ENCODE assay signal across 8 cellular contexts in genomic region chr11:102347526-102348331, GRCh38. TPM values are rescaled to one million over a fixed set of nuclear protein-coding genes. Genes with fewer than 3 reads are reported as not detected.
DNase-seq lines count a peak whose midpoint lies in the region; ATAC-seq and TF ChIP-seq lines count a peak whose summit lies in the region.

No MANE protein-coding gene starts in this region.

- peaks cover 43% of the 10 kb centered on the region for H3K4me1 Mint-ChIP-seq in activated T-helper 1 cell treated with anti-CD3 and anti-CD28 coated beads, Interleukin-12 subunit alpha, Interleukin-12 subunit beta, Interleukin-2, Interleukin-4 antibody, amounts not matched to agents 30 ng/mL and 10 ng/mL and 1 ng/mL, durations not matched to agents 14 hours and 24 hours and 36 hours (ENCODE audit: low read depth)

- intact Hi-C loops in activated T-helper 1 cell treated with anti-CD3 and anti-CD28 coated beads, Interleukin-12 subunit alpha, Interleukin-12 subunit beta, Interleukin-2, Interleukin-4 antibody, amounts not matched to agents 30 ng/mL and 10 ng/mL and 1 ng/mL, durations not matched to agents 14 hours and 24 hours and 36 hours (cut with micrococcal nuclease), result loop anchor here (1.0 to 10.0 kb wide), 12 partner anchors 11 to 761 kb away; partner anchors contain the start of genes BIRC3, DYNC2H1 and TMEM123
- intact Hi-C loops in Right ventricle myocardium superior (cut with DNase I), result loop anchor here (10.0 kb wide), 1 partner anchor 63 kb away; no protein-coding TSS in a partner anchor

- H3K9me2 ChIP-seq in Karpas-422 (replicated peaks; ENCODE audit: insufficient read depth, low read length), result no peaks in the 10 kb centered on the region

- peak overlapping the region; percentile 92 for H3K4me2 ChIP-seq in Karpas-422 (ENCODE audit: low read depth, low read length, poor library complexity, severe bottlenecking)
- H3K4me2 ChIP-seq in parathyroid adenoma (ENCODE audit: low read length), result peak overlapping the region; percentile 73

- peaks cover 24% of the 10 kb centered on the region for H3K36me3 Mint-ChIP-seq in activated T-helper 1 cell treated with anti-CD3 and anti-CD28 coated beads, Interleukin-12 subunit alpha, Interleukin-12 subunit beta, Interleukin-2, Interleukin-4 antibody, amounts not matched to agents 30 ng/mL and 10 ng/mL and 1 ng/mL, durations not matched to agents 14 hours and 24 hours and 36 hours (ENCODE audit: low read depth)

- TF ChIP-seq CTCF in parathyroid adenoma (IDR thresholded peaks at IDR 0.05), result no peak

- H3K36me3 ChIP-seq in Karpas-422 (ENCODE audit: insufficient read depth, low read length), result peaks cover 18% of the 10 kb centered on the region
- H3K36me3 ChIP-seq in parathyroid adenoma (ENCODE audit: control insufficient read depth, insufficient read depth, low read length), result no peaks in the 10 kb centered on the region

- H3K9ac ChIP-seq in Karpas-422 (ENCODE audit: low read length), result peak overlapping the region; percentile 83
- H3K9ac ChIP-seq in parathyroid adenoma, result peak overlapping the region; percentile 91

- H3K27ac ChIP-seq in Karpas-422 (ENCODE audit: low read length) (peak overlapping the region; percentile 75), parathyroid adenoma (peak overlapping the region; percentile 87)

- peaks cover 49% of the 10 kb centered on the region for H3K79me2 ChIP-seq in Karpas-422 (ENCODE audit: low read length)
- H3K79me2 ChIP-seq in parathyroid adenoma, result no peaks in the 10 kb centered on the region

- no peaks in the 10 kb centered on the region for H3K9me3 Mint-ChIP-seq in activated T-helper 1 cell treated with anti-CD3 and anti-CD28 coated beads, Interleukin-12 subunit alpha, Interleukin-12 subunit beta, Interleukin-2, Interleukin-4 antibody, amounts not matched to agents 30 ng/mL and 10 ng/mL and 1 ng/mL, durations not matched to agents 14 hours and 24 hours and 36 hours

- H3K4me1 ChIP-seq in Karpas-422 (ENCODE audit: low read length), result peaks cover 27% of the 10 kb centered on the region
- H3K4me1 ChIP-seq in parathyroid adenoma, result no peaks in the 10 kb centered on the region

- H3K9me3 ChIP-seq in Karpas-422 (ENCODE audit: low read length), result no peaks in the 10 kb centered on the region
- H3K9me3 ChIP-seq in parathyroid adenoma (ENCODE audit: control insufficient read depth, low read length), result no peaks in the 10 kb centered on the region

- H3K27me3 ChIP-seq in Karpas-422 (ENCODE audit: low read length), result no peaks in the 10 kb centered on the region
- H3K27me3 ChIP-seq in parathyroid adenoma (ENCODE audit: control insufficient read depth, insufficient read depth, low read length), result no peaks in the 10 kb centered on the region

- peaks cover 6% of the 10 kb centered on the region; the same call in 1 of the 2 replicates for H4K20me1 ChIP-seq in Karpas-422 (ENCODE audit: insufficient read depth, low read depth, low read length)

- H3K4me3 ChIP-seq in Karpas-422 (ENCODE audit: low read length), result peak overlapping the region; percentile 84
- H3K4me3 ChIP-seq in parathyroid adenoma (ENCODE audit: low read depth, low read length), result peak overlapping the region; percentile 72

- peak overlapping the region; percentile 98 for H3K4me3 Mint-ChIP-seq in activated T-helper 1 cell treated with anti-CD3 and anti-CD28 coated beads, Interleukin-12 subunit alpha, Interleukin-12 subunit beta, Interleukin-2, Interleukin-4 antibody, amounts not matched to agents 30 ng/mL and 10 ng/mL and 1 ng/mL, durations not matched to agents 14 hours and 24 hours and 36 hours

- H3K27me3 Mint-ChIP-seq in activated T-helper 1 cell treated with anti-CD3 and anti-CD28 coated beads, Interleukin-12 subunit alpha, Interleukin-12 subunit beta, Interleukin-2, Interleukin-4 antibody, amounts not matched to agents 30 ng/mL and 10 ng/mL and 1 ng/mL, durations not matched to agents 14 hours and 24 hours and 36 hours (ENCODE audit: insufficient read depth), result no peaks in the 10 kb centered on the region

- ATAC-seq in GM21786 (IDR thresholded peaks at IDR 0.05; ENCODE audit: unreplicated experiment) (peak; percentile 18), Right ventricle myocardium superior (ENCODE audit: poor library complexity) (peak; percentile 55)

- H2AFZ ChIP-seq in Karpas-422 (ENCODE audit: low read length), result peak overlapping the region; percentile 69
- H2AFZ ChIP-seq in parathyroid adenoma, result peak overlapping the region; percentile 87

- H3K27ac Mint-ChIP-seq in activated T-helper 1 cell treated with anti-CD3 and anti-CD28 coated beads, Interleukin-12 subunit alpha, Interleukin-12 subunit beta, Interleukin-2, Interleukin-4 antibody, amounts not matched to agents 30 ng/mL and 10 ng/mL and 1 ng/mL, durations not matched to agents 14 hours and 24 hours and 36 hours, result peak overlapping the region; percentile 99

- peak; percentile 36 to 79 (median 52) for DNase-seq in NCI-H1417 (lab: John Stamatoyannopoulos, UW)
- DNase-seq in NCI-H1417 treated with DMSO at 0.1 percent for 48 hours (lab: John Stamatoyannopoulos, UW), result no peak
- peak; percentile 88 for DNase-seq in Karpas-422
- no peak for DNase-seq in activated T-helper 1 cell treated with anti-CD3 and anti-CD28 coated beads, Interleukin-12 subunit alpha, Interleukin-12 subunit beta, Interleukin-2, Interleukin-4 antibody, amounts not matched to agents 30 ng/mL and 10 ng/mL and 1 ng/mL, durations not matched to agents 14 hours and 24 hours and 36 hours (ENCODE audit: low spot score)
- no peak for DNase-seq in Right ventricle myocardium superior
- no peak for DNase-seq in activated CD4-positive, CD25-positive, alpha-beta regulatory T cell (lab: John Stamatoyannopoulos, UW)

RNA-seq across cellular contexts. Expression of gene BIRC2, which starts 0.7 kb away (rescaled TPM):
- total RNA-seq in Karpas-422 (2014; rRNA removed; shearing (Covaris generic); ENCODE audit: low replicate concordance), result 66.5 and 107 TPM in 2 replicates
- total RNA-seq in activated T-helper 1 cell treated with anti-CD3 and anti-CD28 coated beads, Interleukin-12 subunit alpha, Interleukin-12 subunit beta, Interleukin-2, Interleukin-4 antibody, amounts not matched to agents 30 ng/mL and 10 ng/mL and 1 ng/mL, durations not matched to agents 14 hours and 24 hours and 36 hours, result 30.6 and 33.3 TPM in 2 replicates
- total RNA-seq in Right ventricle myocardium superior, result 30.4 TPM

RNA-seq across cellular contexts. Expression of gene BIRC3, which starts 30.4 kb away (rescaled TPM):
- 0.47 and 0.52 TPM in 2 replicates for total RNA-seq in Karpas-422 (2014; rRNA removed; shearing (Covaris generic); ENCODE audit: low replicate concordance)
- 101 and 108 TPM in 2 replicates for total RNA-seq in activated T-helper 1 cell treated with anti-CD3 and anti-CD28 coated beads, Interleukin-12 subunit alpha, Interleukin-12 subunit beta, Interleukin-2, Interleukin-4 antibody, amounts not matched to agents 30 ng/mL and 10 ng/mL and 1 ng/mL, durations not matched to agents 14 hours and 24 hours and 36 hours
- 10.5 TPM for total RNA-seq in Right ventricle myocardium superior

Comparison
In these comparisons a context has a peak if more than half of its experiments do, and no peak if none do; other contexts are left out.
1. DNase-seq: peak in NCI-H1417 (3 of 3) and Karpas-422 (single experiment); none in NCI-H1417 treated with DMSO at 0.1 percent for 48 hours (single experiment), activated T-helper 1 cell treated with anti-CD3 and anti-CD28 coated beads, Interleukin-12 subunit alpha, Interleukin-12 subunit beta, Interleukin-2, Interleukin-4 antibody, amounts not matched to agents 30 ng/mL and 10 ng/mL and 1 ng/mL, durations not matched to agents 14 hours and 24 hours and 36 hours (single experiment), Right ventricle myocardium superior (single experiment) and activated CD4-positive, CD25-positive, alpha-beta regulatory T cell (0 of 4).